ENCODE assay signal across 25 cellular contexts in genomic region chr20:16863315-16863714, GRCh38.
"Had no signal": no experiment of that assay in that cellular context is flagged by ENCODE, and none has a peak within 500 bp of the region (broad histone marks: within the 10 kb centered on the region; RNA-seq: fewer than 3 reads in every experiment).

No MANE protein-coding gene starts in this region.

- H3K27ac Mint-ChIP-seq: mesothelial cell of epicardium; naive thymus-derived CD4-positive, alpha-beta T cell; nephron; stimulated activated naive CD8-positive, alpha-beta T cell treated with anti-CD3 and anti-CD28 coated beads, Interleukin-15, Interleukin-2, amounts not matched to agents 100 ng/mL and 50 ng/mL, for 24 hours; type B pancreatic cell had no signal

- H3K9me3 ChIP-seq: left ventricle myocardium inferior, pancreas, prostate gland, suprapubic skin, tibial nerve, uterus had no signal

- H3K36me3 Mint-ChIP-seq: mesothelial cell of epicardium; naive thymus-derived CD4-positive, alpha-beta T cell; type B pancreatic cell had no signal

- H3K27me3 Mint-ChIP-seq: stimulated activated naive CD8-positive, alpha-beta T cell treated with anti-CD3 and anti-CD28 coated beads, Interleukin-15, Interleukin-2, amounts not matched to agents 100 ng/mL and 50 ng/mL, for 24 hours; type B pancreatic cell had no signal

- DNase-seq: hippocampal formation; left ventricle myocardium inferior; mesendoderm; naive thymus-derived CD4-positive, alpha-beta T cell; pancreas; posterior cingulate gyrus; retina; right cardiac atrium; stimulated activated CD4-positive, alpha-beta T cell treated with anti-CD3 and anti-CD28 coated beads, Interleukin-12 subunit alpha, Interleukin-12 subunit beta, amount 100 ng/mL, for 4 hours; stimulated activated CD4-positive, alpha-beta T cell treated with anti-CD3 and anti-CD28 coated beads, Interleukin-15, amount 100 ng/mL, for 24 hours; stimulated activated CD4-positive, alpha-beta T cell treated with anti-CD3 and anti-CD28 coated beads, Interleukin-2, amount 100 ng/mL, for 24 hours; stimulated activated CD4-positive, alpha-beta T cell treated with anti-CD3 and anti-CD28 coated beads, Interleukin-4, amount 100 ng/mL, for 1 hour; stimulated activated naive CD4-positive, alpha-beta T cell; uterus had no signal

- FAIRE-seq: keratinocyte, pancreas had no signal

- H3K27me3 ChIP-seq: pancreas, suprapubic skin, tibial nerve, uterus had no signal

- H3K4me3 ChIP-seq: left ventricle myocardium inferior, lung, pancreas, prostate gland, skin epidermis, suprapubic skin, tibial nerve, uterus had no signal

- H3K36me3 ChIP-seq: left ventricle myocardium inferior, pancreas, prostate gland, suprapubic skin, tibial nerve, uterus had no signal

- ATAC-seq: naive thymus-derived CD4-positive, alpha-beta T cell had no signal

- H3K9me3 Mint-ChIP-seq: stimulated activated naive CD8-positive, alpha-beta T cell treated with anti-CD3 and anti-CD28 coated beads, Interleukin-15, Interleukin-2, amounts not matched to agents 100 ng/mL and 50 ng/mL, for 24 hours had no signal

- H3K4me3 Mint-ChIP-seq: mesothelial cell of epicardium; naive thymus-derived CD4-positive, alpha-beta T cell; nephron; neural crest cell; stimulated activated naive CD8-positive, alpha-beta T cell treated with anti-CD3 and anti-CD28 coated beads, Interleukin-15, Interleukin-2, amounts not matched to agents 100 ng/mL and 50 ng/mL, for 24 hours; type B pancreatic cell had no signal

- H3K4me1 Mint-ChIP-seq: mesothelial cell of epicardium; naive thymus-derived CD4-positive, alpha-beta T cell; nephron had no signal

- H3K27ac ChIP-seq: left ventricle myocardium inferior, pancreas, prostate gland, skin epidermis, suprapubic skin, uterus had no signal

- H3K4me1 ChIP-seq: left ventricle myocardium inferior, pancreas, prostate gland, suprapubic skin, tibial nerve, uterus had no signal
